Comparison of ENCODE assay signal across 14 cellular contexts in the genomic region with DNA sequence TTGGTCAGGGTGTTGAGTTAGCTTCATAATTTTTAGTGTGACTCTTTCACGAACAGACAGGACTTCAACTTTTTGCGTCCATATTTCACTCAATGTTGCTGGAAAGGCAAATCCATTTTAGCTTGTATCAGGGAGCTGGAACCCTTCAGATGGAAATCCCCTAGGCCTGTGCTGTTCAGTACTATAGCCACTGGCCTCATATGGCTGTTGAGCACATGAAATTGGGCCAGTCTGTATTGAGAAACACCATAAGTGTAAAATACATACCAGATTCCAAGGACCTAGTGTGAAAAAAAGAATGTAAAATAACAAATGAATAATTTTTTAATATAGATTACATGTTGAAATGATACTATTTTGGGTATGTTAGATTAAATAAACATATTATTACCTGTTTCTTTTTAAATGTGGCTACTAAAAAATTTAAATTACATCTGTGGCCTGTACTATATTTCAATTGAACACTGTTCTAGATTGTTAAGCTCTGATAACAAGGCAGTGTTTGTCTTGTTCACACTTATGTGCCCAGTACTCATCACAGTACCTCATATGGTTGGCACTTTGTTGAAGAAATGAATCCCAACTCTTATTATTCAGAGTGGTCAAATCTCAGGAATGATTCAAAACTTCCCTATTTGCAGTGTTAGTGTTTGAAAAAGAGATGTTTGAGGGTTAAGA. TPM values are rescaled to one million over a fixed set of nuclear protein-coding genes. Genes with fewer than 3 reads are reported as not detected.
DNase-seq lines count a peak whose midpoint lies in the region; ATAC-seq, FAIRE-seq and TF ChIP-seq lines count a peak whose summit lies in the region.
"Had no signal": no experiment of that assay in that cellular context is flagged by ENCODE, and none has a peak within 500 bp of the region (broad histone marks: within the 10 kb centered on the region; RNA-seq: fewer than 3 reads in every experiment).

No MANE protein-coding gene starts in this region.

- CTCF ChIA-PET in A673 (lab: Charles Lee), result no interaction called here

- intact Hi-C loops in A673 (cut with micrococcal nuclease; ENCODE audit: unreplicated experiment), result no loop called here

- H3K27me3 Mint-ChIP-seq in T-helper 17 cell, result no peaks in the 10 kb centered on the region

- POLR2A ChIA-PET in A673 (lab: Charles Lee; ENCODE audit: low non-redundant PET), result no interaction called here

- ATAC-seq in T-helper 17 cell, result no peak

- peak overlapping the region; percentile 37 for H3K27ac ChIP-seq in A673 (ENCODE audit: low read depth, low read length, poor library complexity, severe bottlenecking)
- H3K27ac ChIP-seq in mesodermal cell (ENCODE audit: low read depth, low read length, severe bottlenecking), result peak overlapping the region; percentile 69
- H3K27ac ChIP-seq: neutrophil had no signal

- WGBS in mesodermal cell (ENCODE audit: insufficient coverage in 2 of 2), 2 experiments, result 89 to 100% methylated on average over 2 of the region's 2 CpGs

- peak overlapping the region; percentile 74 for H3K27ac Mint-ChIP-seq in T-helper 17 cell

- H3K4me1 ChIP-seq in A673 (ENCODE audit: insufficient read depth, low read length, poor library complexity, severe bottlenecking) (peaks cover 48% of the 10 kb centered on the region), mesodermal cell (ENCODE audit: control insufficient read depth, insufficient read depth, low read length, poor library complexity, severe bottlenecking) (no peaks in the 10 kb centered on the region)

- no peaks in the 10 kb centered on the region for H3K36me3 ChIP-seq in A673 (ENCODE audit: insufficient read depth, low read length, poor library complexity, severe bottlenecking)
- H3K36me3 ChIP-seq in mesodermal cell (ENCODE audit: control insufficient read depth, insufficient read depth, low read length), result peaks cover 14% of the 10 kb centered on the region

- peak; percentile 70 for FAIRE-seq in frontal cortex (lab: Jason Lieb, UNC)
- FAIRE-seq: bronchial epithelial cell, endometrium had no signal

- H3K4me1 Mint-ChIP-seq in T-helper 17 cell, result peaks cover 28% of the 10 kb centered on the region

- H3K36me3 Mint-ChIP-seq in T-helper 17 cell (ENCODE audit: low read depth), result peaks cover 14% of the 10 kb centered on the region

- no peak for TF ChIP-seq CTCF in A673 (conservative IDR thresholded peaks at IDR 0.05; ENCODE audit: low read depth, low read length)

- no peak for DNase-seq in A673 (ENCODE audit: low spot score)
- DNase-seq in T-helper 17 cell, result no peak
- DNase-seq in frontal cortex (ENCODE audit: low spot score in 2 of 2), result no peak
- no peak for DNase-seq in DMS153 treated with DMSO at 0.1 percent for 48 hours (lab: John Stamatoyannopoulos, UW; ENCODE audit: unreplicated experiment)
- no peak for DNase-seq in iPS-NIHi7 (ENCODE audit: extremely low spot score)
- DNase-seq in activated CD8-positive, alpha-beta memory T cell treated with anti-CD3 and anti-CD28 coated beads, Interleukin-2, amount 50 U/mL, for 48 hours, result no peak
- DNase-seq in KG1 (lab: John Stamatoyannopoulos, UW), result no peak
- DNase-seq: activated naive CD4-positive, alpha-beta T cell; NCI-H1417; stimulated activated naive CD4-positive, alpha-beta T cell had no signal

- no peak overlapping the region for H3K4me3 Mint-ChIP-seq in T-helper 17 cell

- BruUV-seq in A673 (replicated peaks; lab: Mats Ljungman, UMichigan), result no TSS peak

- H3K4me3 ChIP-seq in A673 (ENCODE audit: low read depth, low read length, poor library complexity, severe bottlenecking) (no peak overlapping the region), mesodermal cell (ENCODE audit: extremely low read depth, insufficient read depth, low read length, poor library complexity, severe bottlenecking) (no peak overlapping the region)

- H3K9me3 ChIP-seq in A673 (ENCODE audit: low read depth, low read length, poor library complexity, severe bottlenecking), result no peaks in the 10 kb centered on the region
- no peaks in the 10 kb centered on the region for H3K9me3 ChIP-seq in T-helper 17 cell (ENCODE audit: control insufficient read depth, low read length, poor library complexity, severe bottlenecking)
- no peaks in the 10 kb centered on the region for H3K9me3 ChIP-seq in mesodermal cell (ENCODE audit: control insufficient read depth, low read length)
- H3K9me3 ChIP-seq: neutrophil had no signal

- no peaks in the 10 kb centered on the region for H3K27me3 ChIP-seq in A673 (replicated peaks; ENCODE audit: insufficient read depth, low read depth, low read length, poor library complexity)
- H3K27me3 ChIP-seq: neutrophil had no signal

RNA-seq across cellular contexts. Expression of gene CTNNBL1, which starts 34.3 kb away (rescaled TPM):
- total RNA-seq in A673 (2021) (88.5 and 99.9 TPM in 2 replicates), T-helper 17 cell (10 to 100 TPM; 43.6 to 47.7 TPM), frontal cortex (61.1 TPM)
- 63.2 TPM for polyA plus RNA-seq in mesodermal cell (2013, experiment 1 of 2)
- polyA plus RNA-seq in mesodermal cell (2013, experiment 2 of 2), result 57.7 TPM
